ENCODE assay signal across 8 cellular contexts in the genomic region with DNA sequence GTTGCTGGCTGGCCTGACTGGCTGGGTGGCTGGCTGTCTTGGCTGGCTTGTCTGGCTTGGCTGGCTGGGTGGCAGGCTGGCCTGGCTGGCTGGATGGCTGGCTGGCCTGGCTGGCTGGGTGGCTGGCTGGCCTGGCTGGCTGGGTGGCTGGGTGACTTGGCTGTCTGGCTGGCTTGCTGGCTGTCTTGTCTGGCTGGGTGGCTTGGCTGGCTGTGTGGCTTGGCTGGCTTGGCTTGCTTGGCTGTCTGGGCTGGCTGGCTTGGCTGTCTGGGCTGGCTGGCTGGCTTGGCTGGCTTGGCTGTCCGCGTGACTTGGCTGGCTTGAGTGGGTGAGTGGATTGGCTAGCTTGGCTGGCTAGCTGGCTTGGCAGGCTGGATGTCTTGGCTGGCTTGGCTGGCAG.
DNase-seq lines count a peak whose midpoint lies in the region; ATAC-seq and TF ChIP-seq lines count a peak whose summit lies in the region.
"Not testable (repeated sequence)": the region's sequence is repeated elsewhere in the genome, so short reads cannot be mapped to it uniquely, and the experiment has no call there.

No MANE protein-coding gene starts in this region.

- not testable (repeated sequence) for H3K9ac ChIP-seq in MM.1S (ENCODE audit: low read length)

- not testable (repeated sequence) for H3K27ac Mint-ChIP-seq in osteocyte (ENCODE audit: unreplicated experiment)

- not testable (repeated sequence) for H3K36me3 Mint-ChIP-seq in osteocyte (ENCODE audit: unreplicated experiment)

- not testable (repeated sequence) for H3F3A ChIP-seq in MM.1S (ENCODE audit: insufficient read depth, low read length)

- H3K4me3 ChIP-seq in MM.1S (ENCODE audit: low read length); esophagus muscularis mucosa; right cardiac atrium (ENCODE audit: low read length); spleen; upper lobe of right lung: not testable (repeated sequence)

- not testable (repeated sequence) for H3K36me3 ChIP-seq in MM.1S (replicated peaks; ENCODE audit: insufficient read depth, low read length); esophagus muscularis mucosa; spleen; upper lobe of right lung

- not testable (repeated sequence) for H3K4me2 ChIP-seq in MM.1S (ENCODE audit: low read depth, low read length)

- H4K20me1 ChIP-seq in MM.1S (ENCODE audit: insufficient read depth, low read length): not testable (repeated sequence)

- TF ChIP-seq CTCF in MM.1S (IDR thresholded peaks at IDR 0.05; ENCODE audit: low read length); esophagus muscularis mucosa (IDR thresholded peaks at IDR 0.05); osteocyte (IDR thresholded peaks at IDR 0.05); spleen (IDR thresholded peaks at IDR 0.05 in 8 of 11, conservative IDR thresholded peaks at IDR 0.05 in 3 of 11); upper lobe of right lung (IDR thresholded peaks at IDR 0.05): not testable (repeated sequence)

- no CpG with 5 or more reads among the region's 2 CpGs for WGBS in esophagus muscularis mucosa
- WGBS in right cardiac atrium: 90% methylated on average over 2 of the region's 2 CpGs
- WGBS in spleen, 5 donors: 83 to 100% (median 89%) methylated on average over 2 of the region's 2 CpGs; no CpG with 5 or more reads in 2 of the 5 donors

- not testable (repeated sequence) for H3K27me3 Mint-ChIP-seq in osteocyte (ENCODE audit: unreplicated experiment)

- not testable (repeated sequence) for H3K79me2 ChIP-seq in MM.1S (ENCODE audit: low read length)

- H3K4me3 Mint-ChIP-seq in osteocyte (ENCODE audit: unreplicated experiment): not testable (repeated sequence)

- not testable (repeated sequence) for TF ChIP-seq EP300 in esophagus muscularis mucosa (IDR thresholded peaks at IDR 0.05)

- not testable (repeated sequence) for H3K9me3 Mint-ChIP-seq in osteocyte (ENCODE audit: unreplicated experiment)

- not testable (repeated sequence) for H3K27ac ChIP-seq in MM.1S (ENCODE audit: low read length); esophagus muscularis mucosa (replicated peaks in 1 of 4); right cardiac atrium (ENCODE audit: low read length); spleen; upper lobe of right lung

- ATAC-seq in right cardiac atrium, left lobe of liver, upper lobe of right lung: not testable (repeated sequence)

- H3K4me1 Mint-ChIP-seq in osteocyte (ENCODE audit: unreplicated experiment): not testable (repeated sequence)

- intact Hi-C loops in esophagus muscularis mucosa (cut with DNase I); right cardiac atrium (cut with DNase I); spleen (cut with DNase I; ENCODE audit: low total_unique reads); upper lobe of right lung (cut with DNase I): not testable (repeated sequence)

- H3K4me1 ChIP-seq in MM.1S (ENCODE audit: low read length); esophagus muscularis mucosa; right cardiac atrium (ENCODE audit: control insufficient read depth, insufficient read depth, low read length); spleen; upper lobe of right lung: not testable (repeated sequence)

- TF ChIP-seq POLR2A in esophagus muscularis mucosa (IDR thresholded peaks at IDR 0.05; ENCODE audit: low read depth); spleen (IDR thresholded peaks at IDR 0.05): not testable (repeated sequence)

- not testable (repeated sequence) for H3K9me3 ChIP-seq in MM.1S (replicated peaks; ENCODE audit: insufficient read depth, low read length); esophagus muscularis mucosa; right cardiac atrium (ENCODE audit: control insufficient read depth, low read length); spleen; upper lobe of right lung

- DNase-seq in MM.1S (peak; percentile 1), esophagus muscularis mucosa (ENCODE audit: extremely low spot score) (peak; percentile 53), right cardiac atrium (peak; percentile 8 to 46 (median 45)), left lobe of liver (ENCODE audit: low spot score) (peak; percentile 40), mesenteric fat pad (ENCODE audit: low spot score) (peak; percentile 89), osteocyte (ENCODE audit: extremely low spot score, unreplicated experiment) (peak; percentile 86), spleen (peak; percentile 75), upper lobe of right lung (peak; percentile 63)

- not testable (repeated sequence) for H2AFZ ChIP-seq in MM.1S (ENCODE audit: low read length)

- not testable (repeated sequence) for H3K9me2 ChIP-seq in MM.1S (replicated peaks; ENCODE audit: insufficient read depth, low read length)

- H3K27me3 ChIP-seq in MM.1S (replicated peaks; ENCODE audit: insufficient read depth, low read length); esophagus muscularis mucosa; right cardiac atrium (ENCODE audit: control insufficient read depth, insufficient read depth); spleen (replicated peaks in 1 of 7); upper lobe of right lung: not testable (repeated sequence)

Comparison
In these comparisons a context has a peak if more than half of its experiments do, and no peak if none do; other contexts are left out.
1. DNase-seq: peak in every context shown above with its lines; median percentile 89 in mesenteric fat pad; 86 in osteocyte; 75 in spleen; 63 in upper lobe of right lung; 53 in esophagus muscularis mucosa; 45 in right cardiac atrium; 40 in left lobe of liver; 1 in MM.1S.